In the genomic region with DNA sequence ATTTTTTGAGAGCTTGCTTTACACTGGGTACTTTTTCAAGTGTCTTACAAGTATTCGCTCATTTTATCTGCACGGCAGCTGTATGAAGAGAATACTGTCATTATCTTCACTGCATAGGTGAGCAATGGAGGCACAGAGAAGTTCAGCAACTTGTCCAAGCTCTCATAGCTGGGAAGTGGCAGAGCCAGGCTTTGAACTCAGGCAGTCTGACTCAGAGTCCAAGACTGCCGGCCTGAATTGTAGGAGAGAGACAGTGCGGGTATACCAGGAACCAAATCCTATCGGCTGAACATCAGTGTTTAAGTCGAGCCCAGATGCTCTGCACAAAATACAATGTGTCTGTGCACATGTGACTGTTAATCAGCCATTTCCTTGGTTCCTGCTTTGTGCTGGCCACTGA, we compare ENCODE assay signal across 33 cellular contexts.
"Had no signal": no experiment of that assay in that cellular context is flagged by ENCODE, and none has a peak within 500 bp of the region (broad histone marks: within the 10 kb centered on the region; RNA-seq: fewer than 3 reads in every experiment).

No MANE protein-coding gene starts in this region.

- DNase-seq: activated B cell treated with CpG ODN at 0.5 μM for 24 hours; activated CD4-positive, alpha-beta T cell treated with anti-CD3 and anti-CD28 coated beads for 48 hours; activated CD4-positive, alpha-beta T cell treated with anti-CD3 and anti-CD28 coated beads, Interleukin-2, amount 50 U/mL, for 1 hour; activated CD4-positive, alpha-beta T cell treated with anti-CD3 and anti-CD28 coated beads, Interleukin-2, amount 50 U/mL, for 48 hours; activated CD8-positive, alpha-beta memory T cell treated with anti-CD3 and anti-CD28 coated beads for 24 hours; activated CD8-positive, alpha-beta T cell treated with anti-CD3 and anti-CD28 coated beads for 36 hours; activated effector memory CD4-positive, alpha-beta T cell treated with anti-CD3 and anti-CD28 coated beads, Interleukin-2, amount 50 U/mL, for 16 hours; activated naive CD4-positive, alpha-beta T cell treated with anti-CD3 and anti-CD28 coated beads, Interleukin-2, amount 10 ng/mL, durations not matched to agents 7 days and 5 days; activated naive CD8-positive, alpha-beta T cell treated with anti-CD3 and anti-CD28 coated beads, Interleukin-2, amount 10 ng/mL, durations not matched to agents 7 days and 5 days; activated T-cell treated with anti-CD3 and anti-CD28 coated beads, Interleukin-2, amount 50 U/mL, for 48 hours; anterior cingulate cortex; caudate nucleus; cortex of kidney; dermis blood vessel endothelial cell; effector CD4-positive, alpha-beta T cell; effector memory CD8-positive, alpha-beta T cell; esophagus squamous epithelium; foreskin melanocyte; T-helper 1 cell; T-helper 17 cell; T1000 had no signal

- H3K4me3 Mint-ChIP-seq: activated B cell treated with CpG ODN at 0.5 μM for 24 hours; activated CD8-positive, alpha-beta T cell treated with anti-CD3 and anti-CD28 coated beads for 36 hours; activated naive CD4-positive, alpha-beta T cell treated with anti-CD3 and anti-CD28 coated beads, Interleukin-2, amount 10 ng/mL, durations not matched to agents 7 days and 5 days; activated naive CD8-positive, alpha-beta T cell treated with anti-CD3 and anti-CD28 coated beads, Interleukin-2, amount 10 ng/mL, durations not matched to agents 7 days and 5 days; activated T-helper 1 cell treated with anti-CD3 and anti-CD28 coated beads, Interleukin-12 subunit alpha, Interleukin-12 subunit beta, Interleukin-2, Interleukin-4 antibody, amounts not matched to agents 30 ng/mL and 10 ng/mL and 1 ng/mL, durations not matched to agents 14 hours and 24 hours and 36 hours; effector memory CD8-positive, alpha-beta T cell; T-helper 17 cell; T-helper 2 cell treated with Interferon-gamma antibody and Interleukin-4, amounts not matched to agents 5 μg/mL and 100 μg/mL, for 36 hours had no signal

- FAIRE-seq: astrocyte, colon, endometrium, endothelial cell of umbilical vein had no signal

- ATAC-seq: activated CD4-positive, CD25-positive, alpha-beta regulatory T cell treated with anti-CD3 and anti-CD28 coated beads, Interleukin-2, amount 50 U/mL, for 24 hours; activated CD8-positive, alpha-beta T cell treated with anti-CD3 and anti-CD28 coated beads for 36 hours; activated naive CD4-positive, alpha-beta T cell treated with anti-CD3 and anti-CD28 coated beads, Interleukin-2, amount 50 U/mL, for 72 hours; effector memory CD8-positive, alpha-beta T cell; gastroesophageal sphincter; T-helper 17 cell had no signal

- H3K4me3 ChIP-seq: esophagus squamous epithelium, gastroesophageal sphincter had no signal

- H3K27ac Mint-ChIP-seq: activated B cell treated with CpG ODN at 0.5 μM for 24 hours; activated CD8-positive, alpha-beta T cell treated with anti-CD3 and anti-CD28 coated beads for 36 hours; activated naive CD4-positive, alpha-beta T cell treated with anti-CD3 and anti-CD28 coated beads, Interleukin-2, amount 10 ng/mL, durations not matched to agents 7 days and 5 days; activated naive CD8-positive, alpha-beta T cell treated with anti-CD3 and anti-CD28 coated beads, Interleukin-2, amount 10 ng/mL, durations not matched to agents 7 days and 5 days; activated T-helper 1 cell treated with anti-CD3 and anti-CD28 coated beads, Interleukin-12 subunit alpha, Interleukin-12 subunit beta, Interleukin-2, Interleukin-4 antibody, amounts not matched to agents 30 ng/mL and 10 ng/mL and 1 ng/mL, durations not matched to agents 14 hours and 24 hours and 36 hours; activated T-helper 2 cell treated with anti-CD3 and anti-CD28 coated beads, Interferon-gamma antibody, Interleukin-2, Interleukin-4, amounts not matched to agents 10 μg/mL and 5 μg/mL and 100 μg/mL, durations not matched to agents 14 hours and 24 hours and 36 hours; effector memory CD8-positive, alpha-beta T cell; T-helper 17 cell; T-helper 2 cell treated with Interferon-gamma antibody and Interleukin-4, amounts not matched to agents 5 μg/mL and 100 μg/mL, for 36 hours had no signal

- H3K27ac ChIP-seq: epithelial cell of prostate, esophagus squamous epithelium, gastroesophageal sphincter, WERI-Rb-1 had no signal

- H3K9me3 Mint-ChIP-seq: activated B cell treated with CpG ODN at 0.5 μM for 24 hours; effector memory CD8-positive, alpha-beta T cell had no signal

- H3K36me3 ChIP-seq: esophagus squamous epithelium, gastroesophageal sphincter, WERI-Rb-1 had no signal
